Comparison of ENCODE assay signal across 8 cellular contexts in genomic region chr1:9101510-9102146, GRCh38. TPM values are rescaled to one million over a fixed set of nuclear protein-coding genes. Genes with fewer than 3 reads are reported as not detected.
DNase-seq lines count a peak whose midpoint lies in the region; ATAC-seq and TF ChIP-seq lines count a peak whose summit lies in the region.

No MANE protein-coding gene starts in this region.

- ATAC-seq in SK-N-SH treated with all-trans-retinoic acid at 6 μM for 48 hours (peak; percentile 94), HG03025 (IDR thresholded peaks at IDR 0.05; ENCODE audit: low FRiP score, unreplicated experiment) (no peak)

- TF ChIP-seq CTCF in LNCAP (IDR thresholded peaks at IDR 0.05) (peak; percentile 64), neural cell (IDR thresholded peaks at IDR 0.05; ENCODE audit: poor library complexity, severe bottlenecking) (peak; percentile 58), coronary artery (IDR thresholded peaks at IDR 0.05) (no peak)

- H3K27me3 ChIP-seq in neural cell (ENCODE audit: insufficient read depth, low read depth, low read length): no peaks in the 10 kb centered on the region

- H3K9me3 ChIP-seq in neural cell (ENCODE audit: low read length): no peaks in the 10 kb centered on the region

- H3K27ac Mint-ChIP-seq in activated naive CD4-positive, alpha-beta T cell treated with anti-CD3 and anti-CD28 coated beads, Interleukin-2, amount 10 ng/mL, durations not matched to agents 7 days and 5 days: peak overlapping the region; percentile 45

- H3K79me2 ChIP-seq in neural cell (replicated peaks; ENCODE audit: insufficient read depth, low read length): no peaks in the 10 kb centered on the region

- no peaks in the 10 kb centered on the region for H3K36me3 ChIP-seq in neural cell (ENCODE audit: insufficient read depth, low read length)

- DNase-seq in activated naive CD4-positive, alpha-beta T cell treated with anti-CD3 and anti-CD28 coated beads, Interleukin-2, amount 10 ng/mL, durations not matched to agents 7 days and 5 days: peak; percentile 63
- no peak for DNase-seq in activated naive CD4-positive, alpha-beta T cell treated with anti-CD3 and anti-CD28 coated beads, Interleukin-2, amount 50 U/mL, for 16 hours
- DNase-seq in fibroblast of gingiva (ENCODE audit: low read depth): peak; percentile 41
- DNase-seq in coronary artery (ENCODE audit: low spot score): no peak

- H3K27ac ChIP-seq in neural cell (ENCODE audit: low read length) (no peak overlapping the region), coronary artery (no peak overlapping the region)

- H3K9ac ChIP-seq in neural cell (ENCODE audit: low read length): no peak overlapping the region

- no peak overlapping the region for H2AFZ ChIP-seq in neural cell (ENCODE audit: low read depth, low read length)

- no peaks in the 10 kb centered on the region for H3K36me3 Mint-ChIP-seq in activated naive CD4-positive, alpha-beta T cell treated with anti-CD3 and anti-CD28 coated beads, Interleukin-2, amount 10 ng/mL, durations not matched to agents 7 days and 5 days

- H3K4me3 Mint-ChIP-seq in activated naive CD4-positive, alpha-beta T cell treated with anti-CD3 and anti-CD28 coated beads, Interleukin-2, amount 10 ng/mL, durations not matched to agents 7 days and 5 days: no peak overlapping the region

- CTCF ChIA-PET in activated naive CD4-positive, alpha-beta T cell treated with anti-CD3 and anti-CD28 coated beads, Interleukin-2, amount 10 ng/mL, durations not matched to agents 7 days and 5 days (lab: Charles Lee): interaction anchor here (0.8 to 5.2 kb wide), 15 partner anchors 10 to 253 kb away, joined by 3 to 82 read pairs (median 4); no protein-coding TSS in a partner anchor

- H3F3A ChIP-seq in neural cell (ENCODE audit: insufficient read depth, low read length, poor library complexity, severe bottlenecking): no peaks in the 10 kb centered on the region

- H3K4me3 ChIP-seq in neural cell (ENCODE audit: low read length) (no peak overlapping the region), coronary artery (no peak overlapping the region)

- H3K4me2 ChIP-seq in neural cell (ENCODE audit: low read length): no peak overlapping the region

- H3K27me3 Mint-ChIP-seq in activated naive CD4-positive, alpha-beta T cell treated with anti-CD3 and anti-CD28 coated beads, Interleukin-2, amount 10 ng/mL, durations not matched to agents 7 days and 5 days: peaks cover 4% of the 10 kb centered on the region

- H3K9me2 ChIP-seq in neural cell (ENCODE audit: insufficient read depth, low read length): no peaks in the 10 kb centered on the region

- no peaks in the 10 kb centered on the region for H3K4me1 Mint-ChIP-seq in activated naive CD4-positive, alpha-beta T cell treated with anti-CD3 and anti-CD28 coated beads, Interleukin-2, amount 10 ng/mL, durations not matched to agents 7 days and 5 days

- peak; percentile 60 for TF ChIP-seq RAD21 in neural cell (conservative IDR thresholded peaks at IDR 0.05)

- no peaks in the 10 kb centered on the region for H3K9me3 Mint-ChIP-seq in activated naive CD4-positive, alpha-beta T cell treated with anti-CD3 and anti-CD28 coated beads, Interleukin-2, amount 10 ng/mL, durations not matched to agents 7 days and 5 days

- TF ChIP-seq EP300 in neural cell (conservative IDR thresholded peaks at IDR 0.05; ENCODE audit: poor library complexity, severe bottlenecking): no peak

- no peaks in the 10 kb centered on the region for H4K20me1 ChIP-seq in neural cell (ENCODE audit: insufficient read depth)

TF ChIP-seq in SK-N-SH treated with all-trans-retinoic acid at 6 μM for 48 hours, 23 proteins besides CTCF, POLR2A, EP300 and RAD21:
- TF ChIP-seq TSHZ2 (CRISPR knock-in tag; IDR thresholded peaks at IDR 0.05): no peak
- no peak for TF ChIP-seq TOX (CRISPR knock-in tag; IDR thresholded peaks at IDR 0.05; ENCODE audit: borderline replicate concordance)
- peak; percentile 52; the same call in 1 of the 2 replicates for TF ChIP-seq ZFP30 (CRISPR knock-in tag; IDR thresholded peaks at IDR 0.05)
- TF ChIP-seq SNAI2 (CRISPR knock-in tag; IDR thresholded peaks at IDR 0.05): no peak
- TF ChIP-seq ZNF8 (CRISPR knock-in tag; IDR thresholded peaks at IDR 0.05): no peak

TF ChIP-seq in neural cell, 6 proteins besides CTCF, POLR2A, EP300 and RAD21:
- TF ChIP-seq MXI1 (conservative IDR thresholded peaks at IDR 0.05; ENCODE audit: poor library complexity, severe bottlenecking) (no peak), SMC3 (conservative IDR thresholded peaks at IDR 0.05; ENCODE audit: poor library complexity) (peak; percentile 58)

RNA-seq across cellular contexts. Expression of gene GPR157, which starts 27.3 kb away (rescaled TPM):
- polyA plus RNA-seq in neural cell: not detected in 2 replicates
- 0.12 TPM in 1 of 2 replicates, not detected in the other for polyA minus RNA-seq in neural cell

RNA-seq across cellular contexts. Expression of gene SLC2A5, which starts 32.2 kb away (rescaled TPM):
- polyA plus RNA-seq in neural cell: not detected in 2 replicates
- polyA minus RNA-seq in neural cell: not detected in 2 replicates

Comparison
In these comparisons a context has a peak if more than half of its experiments do, and no peak if none do; other contexts are left out.
1. DNase-seq: peak in activated naive CD4-positive, alpha-beta T cell treated with anti-CD3 and anti-CD28 coated beads, Interleukin-2, amount 10 ng/mL, durations not matched to agents 7 days and 5 days (single experiment) and fibroblast of gingiva (single experiment); none in activated naive CD4-positive, alpha-beta T cell treated with anti-CD3 and anti-CD28 coated beads, Interleukin-2, amount 50 U/mL, for 16 hours (single experiment) and coronary artery (single experiment).